In the genomic region with DNA sequence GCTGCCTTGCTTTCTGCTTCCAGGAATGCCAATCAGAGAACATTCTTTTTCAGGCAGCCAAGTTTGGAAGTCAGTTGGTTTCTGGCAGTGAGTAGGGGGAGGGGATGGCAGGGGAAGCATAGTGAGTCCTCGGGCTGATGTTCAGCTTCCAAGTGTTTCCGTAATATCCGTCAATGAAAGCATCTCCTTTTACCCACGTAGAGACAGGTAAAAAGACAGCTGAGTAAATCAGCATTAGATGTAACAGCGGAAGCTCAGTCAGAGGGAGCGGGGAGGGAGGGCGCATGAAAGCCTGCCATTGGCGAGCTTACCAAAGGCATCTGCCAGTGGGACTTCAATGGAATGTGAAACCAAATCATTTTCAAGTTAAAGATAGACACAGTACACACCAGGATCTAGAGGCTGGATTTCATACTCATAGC, we compare ENCODE assay signal across 8 cellular contexts.
A peak's percentile ranks its signal among the peaks of the same experiment; 100 is the strongest.
DNase-seq lines count a peak whose midpoint lies in the region; ATAC-seq, FAIRE-seq and TF ChIP-seq lines count a peak whose summit lies in the region.

No MANE protein-coding gene starts in this region.

- peak overlapping the region; percentile 76 for H2BK120ac ChIP-seq in IMR-90 (ENCODE audit: low read depth, low read length)

- peak overlapping the region; percentile 30 for H2BK20ac ChIP-seq in IMR-90 (ENCODE audit: low read depth, low read length)

- ATAC-seq in IMR-90 (ENCODE audit: low read depth) (peak; percentile 98), GM19324 (IDR thresholded peaks at IDR 0.05; ENCODE audit: low FRiP score, unreplicated experiment) (no peak)

- H3K4me3 ChIP-seq in IMR-90 (ENCODE audit: insufficient read depth, low read depth, low read length): peak overlapping the region; percentile 40
- H3K4me3 ChIP-seq in choroid plexus epithelial cell (ENCODE audit: low read depth, low read length): peak overlapping the region; percentile 60
- H3K4me3 ChIP-seq in keratinocyte (ENCODE audit: control insufficient read depth in 2 of 3, extremely low read depth in 1 of 3, insufficient read depth in 2 of 3, low read depth in 1 of 3, low read length in 3 of 3): peak overlapping the region in 1 of 3 experiments; percentile 32
- no peak overlapping the region for H3K4me3 ChIP-seq in OCI-LY7 (ENCODE audit: low read depth, low read length, poor library complexity, severe bottlenecking)

- H2AK9ac ChIP-seq in IMR-90 (replicated peaks; ENCODE audit: low read depth, low read length, poor library complexity): no peak overlapping the region

- H2BK5ac ChIP-seq in IMR-90 (ENCODE audit: low read depth, low read length, poor library complexity, severe bottlenecking): no peak overlapping the region

- H3K9ac ChIP-seq in IMR-90 (ENCODE audit: low read depth, low read length): peak overlapping the region; percentile 9
- H3K9ac ChIP-seq in keratinocyte (ENCODE audit: control insufficient read depth, extremely low read depth, insufficient read depth, low read length): no peak overlapping the region

- H4K5ac ChIP-seq in IMR-90 (ENCODE audit: low read depth, low read length): no peak overlapping the region

- CTCF ChIA-PET in IMR-90 (lab: Yijun Ruan, JAX) (interaction anchor here (0.6 to 0.8 kb wide), 2 partner anchors 16 to 69 kb away, joined by 3 read pairs; no protein-coding TSS in a partner anchor), OCI-LY7 (lab: Charles Lee; ENCODE audit: unreplicated experiment) (no interaction called here)

- no peak overlapping the region for H3K23ac ChIP-seq in IMR-90 (ENCODE audit: low read depth, low read length)

- 0% methylated on average over 1 of the region's 8 CpGs; no CpG with 5 or more reads in 1 of the 2 experiments for WGBS in IMR-90 (ENCODE audit: extremely low coverage in 2 of 2, insufficient read length in 1 of 2), 2 experiments

- H2AFZ ChIP-seq in IMR-90 (replicated peaks; ENCODE audit: low read length, poor library complexity) (peak overlapping the region; percentile 88), keratinocyte (ENCODE audit: control insufficient read depth, low read length) (peak overlapping the region; percentile 75), OCI-LY7 (ENCODE audit: low read length) (no peak overlapping the region)

- TF ChIP-seq CTCF in IMR-90 (conservative IDR thresholded peaks at IDR 0.05; ENCODE audit: low read depth, low read length) (no peak), choroid plexus epithelial cell (conservative IDR thresholded peaks at IDR 0.05; ENCODE audit: low read depth, low read length) (no peak), keratinocyte (optimal IDR thresholded peaks at IDR 0.05 in 1 of 3, IDR thresholded peaks at IDR 0.05 in 1 of 3, conservative IDR thresholded peaks at IDR 0.05 in 1 of 3; ENCODE audit: extremely low read depth in 1 of 3, insufficient read depth in 2 of 3, low read length in 3 of 3) (no peak), OCI-LY7 (conservative IDR thresholded peaks at IDR 0.05; ENCODE audit: low read length) (no peak), GM13977 (IDR thresholded peaks at IDR 0.05; ENCODE audit: extremely low read depth, insufficient read depth, missing control alignments) (no peak)

- H3K79me2 ChIP-seq in keratinocyte (ENCODE audit: control insufficient read depth, insufficient read depth, low read length) (no peaks in the 10 kb centered on the region), OCI-LY7 (ENCODE audit: insufficient read depth, low read depth, low read length) (no peaks in the 10 kb centered on the region)

- H3K27me3 ChIP-seq in IMR-90 (ENCODE audit: control insufficient read depth, insufficient read depth, low read length) (peaks cover 3% of the 10 kb centered on the region), keratinocyte (ENCODE audit: control insufficient read depth, extremely low read depth, insufficient read depth, low read length) (no peaks in the 10 kb centered on the region)

- H2AK5ac ChIP-seq in IMR-90 (ENCODE audit: low read depth, low read length): no peak overlapping the region

- H3K9me3 ChIP-seq in IMR-90 (ENCODE audit: control insufficient read depth, insufficient read depth, low read length) (no peaks in the 10 kb centered on the region), keratinocyte (ENCODE audit: control insufficient read depth, low read depth, low read length) (no peaks in the 10 kb centered on the region), OCI-LY7 (ENCODE audit: low read length) (no peaks in the 10 kb centered on the region)

- H3K18ac ChIP-seq in IMR-90 (ENCODE audit: low read depth, low read length): peak overlapping the region; percentile 13; the same call in 1 of the 2 replicates

- no peak for TF ChIP-seq RAD21 in IMR-90 (IDR thresholded peaks at IDR 0.05; ENCODE audit: low read length)

- peak overlapping the region in 1 of 2 experiments; percentile 91; a peak in 2 of 4 replicates for H4K8ac ChIP-seq in IMR-90 (ENCODE audit: low read depth in 2 of 2, low read length in 2 of 2)

- no peaks in the 10 kb centered on the region for H4K20me1 ChIP-seq in IMR-90 (ENCODE audit: insufficient read depth, low read length)
- no peaks in the 10 kb centered on the region for H4K20me1 ChIP-seq in keratinocyte (ENCODE audit: control insufficient read depth, extremely low read depth, insufficient read depth, low read length)
- H4K20me1 ChIP-seq in OCI-LY7 (ENCODE audit: insufficient read depth, low read length): no peaks in the 10 kb centered on the region

- peak overlapping the region; percentile 43 for H4K91ac ChIP-seq in IMR-90 (ENCODE audit: insufficient read depth, low read depth, low read length)

- peak overlapping the region; percentile 13; the same call in 1 of the 2 replicates for H3K4ac ChIP-seq in IMR-90 (ENCODE audit: low read depth, low read length)

- H3K36me3 ChIP-seq in IMR-90 (ENCODE audit: control insufficient read depth, insufficient read depth, low read length) (no peaks in the 10 kb centered on the region), keratinocyte (ENCODE audit: control insufficient read depth in 2 of 2, extremely low read depth in 1 of 2, insufficient read depth in 2 of 2, low read length in 2 of 2) (no peaks in the 10 kb centered on the region), OCI-LY7 (ENCODE audit: insufficient read depth, low read length) (no peaks in the 10 kb centered on the region)

- FAIRE-seq in keratinocyte (lab: Jason Lieb, UNC): no peak

- intact Hi-C loops in IMR-90 (cut with micrococcal nuclease): loop anchor here (10.0 kb wide), 1 partner anchor 382 kb away; no protein-coding TSS in a partner anchor
- intact Hi-C loops in OCI-LY7 (cut with micrococcal nuclease; ENCODE audit: unreplicated experiment): no loop called here

- H2BK15ac ChIP-seq in IMR-90 (ENCODE audit: low read depth, low read length): 0 out of 3 replicates have a peak overlapping the region, but pooled peaks have one; percentile 55

- dilution Hi-C loops in IMR-90 (cut with HindIII; ENCODE audit: low sequenced_read_pairs, unreplicated experiment): no loop called here
- dilution Hi-C loops in keratinocyte (cut with MboI; ENCODE audit: extremely low pct_ligation_motif_present, low sequenced_read_pairs): no loop called here

- H3K9me1 ChIP-seq in IMR-90 (ENCODE audit: insufficient read depth, low read length) (no peaks in the 10 kb centered on the region), keratinocyte (ENCODE audit: control insufficient read depth, extremely low read depth, insufficient read depth, low read length) (no peaks in the 10 kb centered on the region)

- no peak for TF ChIP-seq POLR2A in IMR-90 (IDR thresholded peaks at IDR 0.05; ENCODE audit: low read depth, low read length)

- no peak overlapping the region for H3K56ac ChIP-seq in IMR-90 (ENCODE audit: extremely low read depth, insufficient read depth, low read length)

- DNase-seq in IMR-90 (peak; percentile 59), choroid plexus epithelial cell (ENCODE audit: low read depth) (peak; percentile 84), keratinocyte (ENCODE audit: low read depth, low spot score) (no peak), smooth muscle cell of the brain vasculature (ENCODE audit: low read depth, low spot score) (peak; percentile 26), OCI-LY7 (ENCODE audit: low spot score) (no peak), NCI-H187 (lab: John Stamatoyannopoulos, UW) (no peak), GM13977 (ENCODE audit: low spot score) (no peak)

- peaks cover 4% of the 10 kb centered on the region for H3K4me1 ChIP-seq in IMR-90 (ENCODE audit: control insufficient read depth, insufficient read depth, low read length)
- H3K4me1 ChIP-seq in keratinocyte (ENCODE audit: control insufficient read depth, extremely low read depth, insufficient read depth, low read length): no peaks in the 10 kb centered on the region
- no peaks in the 10 kb centered on the region for H3K4me1 ChIP-seq in OCI-LY7 (ENCODE audit: insufficient read depth, low read length, poor library complexity, severe bottlenecking)

- H3K4me2 ChIP-seq in IMR-90 (ENCODE audit: low read depth, low read length): peak overlapping the region; percentile 77
- peak overlapping the region; percentile 51 for H3K4me2 ChIP-seq in keratinocyte (ENCODE audit: control insufficient read depth, extremely low read depth, insufficient read depth, low read depth, low read length)
- no peak overlapping the region for H3K4me2 ChIP-seq in OCI-LY7 (ENCODE audit: low read length)

- BruUV-seq in IMR-90 (replicated peaks; lab: Mats Ljungman, UMichigan): no TSS peak
- BruUV-seq in OCI-LY7 (replicated peaks; lab: Mats Ljungman, UMichigan): no TSS peak

- H3K27ac ChIP-seq in IMR-90 (ENCODE audit: insufficient read depth, low read length) (peak overlapping the region; percentile 12; the same call in 1 of the 2 replicates), keratinocyte (ENCODE audit: control insufficient read depth, insufficient read depth, low read length) (no peak overlapping the region), OCI-LY7 (ENCODE audit: low read depth, low read length, poor library complexity, severe bottlenecking) (no peak overlapping the region)

- no peaks in the 10 kb centered on the region for H3K79me1 ChIP-seq in IMR-90 (ENCODE audit: low read depth in 1 of 2, low read length in 2 of 2)

- no peak overlapping the region for H3K14ac ChIP-seq in IMR-90 (replicated peaks; ENCODE audit: low read depth, low read length)

- POLR2A ChIA-PET in IMR-90 (lab: Charles Lee; ENCODE audit: unreplicated experiment): no interaction called here
- POLR2A ChIA-PET in OCI-LY7 (lab: Charles Lee): no interaction called here

- H3K9me2 ChIP-seq in OCI-LY7 (ENCODE audit: insufficient read depth, low read length): no peaks in the 10 kb centered on the region

- in situ Hi-C loops in IMR-90 (cut with MboI; ENCODE audit: low sequenced_read_pairs) (no loop called here), GM13977 (cut with MboI; ENCODE audit: low pct_unique_long_range_greater_than_20kb, low sequenced_read_pairs, unreplicated experiment) (no loop called here)

TF ChIP-seq in IMR-90, 13 proteins besides CTCF, POLR2A, EP300 and RAD21:
- TF ChIP-seq MXI1 (IDR thresholded peaks at IDR 0.05; ENCODE audit: borderline replicate concordance, low read depth, low read length): no peak
- 0 out of 2 replicates have a peak, but pooled peaks have one; percentile 32 for TF ChIP-seq MAZ (IDR thresholded peaks at IDR 0.05; ENCODE audit: borderline replicate concordance, low read depth, low read length)

Comparison
In these comparisons a context has a peak if more than half of its experiments do, and no peak if none do; other contexts are left out.
1. DNase-seq: peak in IMR-90 (single experiment), choroid plexus epithelial cell (single experiment) and smooth muscle cell of the brain vasculature (single experiment); none in keratinocyte (single experiment), OCI-LY7 (single experiment), NCI-H187 (0 of 2) and GM13977 (single experiment).